ENCODE assay signal across 1 cellular context in the genomic region with DNA sequence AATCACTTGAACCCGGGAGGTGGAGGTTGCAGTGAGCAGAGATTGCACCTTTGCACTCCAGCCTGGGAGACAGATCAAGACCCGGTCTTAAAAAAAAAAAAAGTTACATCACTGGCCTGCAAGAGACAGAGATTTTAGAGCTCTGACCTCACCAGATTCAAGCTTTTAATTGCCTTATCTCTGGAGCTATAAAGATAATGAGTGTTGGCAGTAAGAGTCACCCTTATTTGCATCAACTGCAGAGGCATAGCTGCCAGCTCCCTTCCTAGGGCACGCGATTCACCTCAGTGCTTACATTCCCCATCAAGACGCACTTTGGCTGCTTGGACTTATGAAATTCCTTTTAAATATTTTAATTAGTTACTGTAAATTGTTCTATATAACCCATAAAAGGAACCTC.
TF ChIP-seq lines count a peak whose summit lies in the region.

No MANE protein-coding gene starts in this region.

TF ChIP-seq in HEK293, 187 proteins besides CTCF, POLR2A, EP300 and RAD21 (continued from another document and continues in another):
- TF ChIP-seq ZNF280D (tag by site-specific recombination; IDR thresholded peaks at IDR 0.05) (no peak), WT1 (tag by site-specific recombination; IDR thresholded peaks at IDR 0.05) (peak; percentile 78), ZNF596 (tag by site-specific recombination; IDR thresholded peaks at IDR 0.05) (no peak), ZFP37 (tag by site-specific recombination; IDR thresholded peaks at IDR 0.05) (no peak), ZNF548 (tag by site-specific recombination; IDR thresholded peaks at IDR 0.05) (no peak), ZNF529 (tag by site-specific recombination; IDR thresholded peaks at IDR 0.05; ENCODE audit: insufficient replicate concordance) (no peak), ZNF629 (tag by site-specific recombination; IDR thresholded peaks at IDR 0.05) (peak; percentile 98), ZNF621 (tag by site-specific recombination; IDR thresholded peaks at IDR 0.05) (no peak), ZNF660 (tag by site-specific recombination; IDR thresholded peaks at IDR 0.05) (peak; percentile 49; the same call in 1 of the 2 replicates), MEIS1 (CRISPR knock-in tag; IDR thresholded peaks at IDR 0.05; ENCODE audit: borderline replicate concordance) (no peak), ZNF175 (tag by site-specific recombination; IDR thresholded peaks at IDR 0.05) (no peak), OSR2 (tag by site-specific recombination; IDR thresholded peaks at IDR 0.05) (peak; percentile 85), ZNF624 (tag by site-specific recombination; IDR thresholded peaks at IDR 0.05) (no peak), KLF16 (tag by site-specific recombination; IDR thresholded peaks at IDR 0.05) (no peak), PATZ1 (tag by site-specific recombination; IDR thresholded peaks at IDR 0.05) (peak; percentile 23; the same call in 1 of the 2 replicates), HOXA7 (CRISPR knock-in tag; IDR thresholded peaks at IDR 0.05; ENCODE audit: borderline replicate concordance) (no peak), SALL2 (tag by site-specific recombination; IDR thresholded peaks at IDR 0.05; ENCODE audit: borderline replicate concordance) (no peak), ZXDB (tag by site-specific recombination; IDR thresholded peaks at IDR 0.05) (peak; percentile 86), YY1 (tag by site-specific recombination; IDR thresholded peaks at IDR 0.05) (no peak), ZNF664 (tag by site-specific recombination; IDR thresholded peaks at IDR 0.05) (no peak), ZNF658 (tag by site-specific recombination; IDR thresholded peaks at IDR 0.05) (no peak), ZNF792 (tag by site-specific recombination; IDR thresholded peaks at IDR 0.05) (no peak), ZNF211 (tag by site-specific recombination; IDR thresholded peaks at IDR 0.05; ENCODE audit: low read depth) (no peak), ZIC2 (tag by site-specific recombination; IDR thresholded peaks at IDR 0.05) (no peak), ZNF335 (tag by site-specific recombination; conservative IDR thresholded peaks at IDR 0.05) (peak; percentile 35; the same call in 1 of the 2 replicates), ZBTB17 (tag by site-specific recombination; IDR thresholded peaks at IDR 0.05) (peak; percentile 51; the same call in 1 of the 2 replicates), ZNF521 (tag by site-specific recombination; IDR thresholded peaks at IDR 0.05) (no peak), ZNF707 (tag by site-specific recombination; IDR thresholded peaks at IDR 0.05) (no peak), YY2 (tag by site-specific recombination; IDR thresholded peaks at IDR 0.05) (no peak), ZSCAN30 (tag by site-specific recombination; IDR thresholded peaks at IDR 0.05) (no peak), TRIM28 (IDR thresholded peaks at IDR 0.05; ENCODE audit: borderline replicate concordance, low read length) (no peak), FEZF1 (tag by site-specific recombination; IDR thresholded peaks at IDR 0.05) (peak; percentile 97), ZNF549 (tag by site-specific recombination; IDR thresholded peaks at IDR 0.05) (no peak), ZNF324 (tag by site-specific recombination; IDR thresholded peaks at IDR 0.05) (0 out of 2 replicates have a peak, but pooled peaks have one; percentile 75), ZNF157 (tag by site-specific recombination; IDR thresholded peaks at IDR 0.05) (no peak), MYNN (tag by site-specific recombination; IDR thresholded peaks at IDR 0.05; ENCODE audit: borderline replicate concordance) (peak; percentile 93), ZNF701 (tag by site-specific recombination; IDR thresholded peaks at IDR 0.05) (no peak), ZNF837 (tag by site-specific recombination; IDR thresholded peaks at IDR 0.05) (no peak), KLF7 (tag by site-specific recombination; IDR thresholded peaks at IDR 0.05; ENCODE audit: borderline replicate concordance) (no peak), ZSCAN16 (tag by site-specific recombination; IDR thresholded peaks at IDR 0.05) (no peak), ZNF202 (tag by site-specific recombination; IDR thresholded peaks at IDR 0.05; ENCODE audit: borderline replicate concordance) (no peak), ZNF174 (tag by site-specific recombination; IDR thresholded peaks at IDR 0.05) (no peak), GLI2 (tag by site-specific recombination; IDR thresholded peaks at IDR 0.05; ENCODE audit: borderline replicate concordance, low read depth) (no peak; the same call in 1 of the 2 replicates), ZNF121 (tag by site-specific recombination; IDR thresholded peaks at IDR 0.05) (no peak)
- TF ChIP-seq, protein P1, sequence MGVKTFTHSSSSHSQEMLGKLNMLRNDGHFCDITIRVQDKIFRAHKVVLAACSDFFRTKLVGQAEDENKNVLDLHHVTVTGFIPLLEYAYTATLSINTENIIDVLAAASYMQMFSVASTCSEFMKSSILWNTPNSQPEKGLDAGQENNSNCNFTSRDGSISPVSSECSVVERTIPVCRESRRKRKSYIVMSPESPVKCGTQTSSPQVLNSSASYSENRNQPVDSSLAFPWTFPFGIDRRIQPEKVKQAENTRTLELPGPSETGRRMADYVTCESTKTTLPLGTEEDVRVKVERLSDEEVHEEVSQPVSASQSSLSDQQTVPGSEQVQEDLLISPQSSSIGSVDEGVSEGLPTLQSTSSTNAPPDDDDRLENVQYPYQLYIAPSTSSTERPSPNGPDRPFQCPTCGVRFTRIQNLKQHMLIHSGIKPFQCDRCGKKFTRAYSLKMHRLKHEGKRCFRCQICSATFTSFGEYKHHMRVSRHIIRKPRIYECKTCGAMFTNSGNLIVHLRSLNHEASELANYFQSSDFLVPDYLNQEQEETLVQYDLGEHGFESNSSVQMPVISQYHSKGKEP (tag by site-specific recombination; IDR thresholded peaks at IDR 0.05): peak; percentile 82; the same call in 1 of the 2 replicates
- TF ChIP-seq, protein P2, sequence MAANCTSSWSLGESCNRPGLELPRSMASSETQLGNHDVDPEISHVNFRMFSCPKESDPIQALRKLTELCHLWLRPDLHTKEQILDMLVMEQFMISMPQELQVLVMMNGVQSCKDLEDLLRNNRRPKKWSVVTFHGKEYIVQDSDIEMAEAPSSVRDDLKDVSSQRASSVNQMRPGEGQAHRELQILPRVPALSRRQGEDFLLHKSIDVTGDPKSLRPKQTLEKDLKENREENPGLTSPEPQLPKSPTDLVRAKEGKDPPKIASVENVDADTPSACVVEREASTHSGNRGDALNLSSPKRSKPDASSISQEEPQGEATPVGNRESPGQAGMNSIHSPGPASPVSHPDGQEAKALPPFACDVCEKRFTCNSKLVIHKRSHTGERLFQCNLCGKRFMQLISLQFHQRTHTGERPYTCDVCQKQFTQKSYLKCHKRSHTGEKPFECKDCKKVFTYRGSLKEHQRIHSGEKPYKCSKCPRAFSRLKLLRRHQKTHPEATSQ (tag by site-specific recombination; IDR thresholded peaks at IDR 0.05): no peak
- TF ChIP-seq, protein P3, sequence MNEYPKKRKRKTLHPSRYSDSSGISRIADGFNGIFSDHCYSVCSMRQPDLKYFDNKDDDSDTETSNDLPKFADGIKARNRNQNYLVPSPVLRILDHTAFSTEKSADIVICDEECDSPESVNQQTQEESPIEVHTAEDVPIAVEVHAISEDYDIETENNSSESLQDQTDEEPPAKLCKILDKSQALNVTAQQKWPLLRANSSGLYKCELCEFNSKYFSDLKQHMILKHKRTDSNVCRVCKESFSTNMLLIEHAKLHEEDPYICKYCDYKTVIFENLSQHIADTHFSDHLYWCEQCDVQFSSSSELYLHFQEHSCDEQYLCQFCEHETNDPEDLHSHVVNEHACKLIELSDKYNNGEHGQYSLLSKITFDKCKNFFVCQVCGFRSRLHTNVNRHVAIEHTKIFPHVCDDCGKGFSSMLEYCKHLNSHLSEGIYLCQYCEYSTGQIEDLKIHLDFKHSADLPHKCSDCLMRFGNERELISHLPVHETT (tag by site-specific recombination; IDR thresholded peaks at IDR 0.05): peak; percentile 79; the same call in 1 of the 2 replicates
- TF ChIP-seq, protein P4, sequence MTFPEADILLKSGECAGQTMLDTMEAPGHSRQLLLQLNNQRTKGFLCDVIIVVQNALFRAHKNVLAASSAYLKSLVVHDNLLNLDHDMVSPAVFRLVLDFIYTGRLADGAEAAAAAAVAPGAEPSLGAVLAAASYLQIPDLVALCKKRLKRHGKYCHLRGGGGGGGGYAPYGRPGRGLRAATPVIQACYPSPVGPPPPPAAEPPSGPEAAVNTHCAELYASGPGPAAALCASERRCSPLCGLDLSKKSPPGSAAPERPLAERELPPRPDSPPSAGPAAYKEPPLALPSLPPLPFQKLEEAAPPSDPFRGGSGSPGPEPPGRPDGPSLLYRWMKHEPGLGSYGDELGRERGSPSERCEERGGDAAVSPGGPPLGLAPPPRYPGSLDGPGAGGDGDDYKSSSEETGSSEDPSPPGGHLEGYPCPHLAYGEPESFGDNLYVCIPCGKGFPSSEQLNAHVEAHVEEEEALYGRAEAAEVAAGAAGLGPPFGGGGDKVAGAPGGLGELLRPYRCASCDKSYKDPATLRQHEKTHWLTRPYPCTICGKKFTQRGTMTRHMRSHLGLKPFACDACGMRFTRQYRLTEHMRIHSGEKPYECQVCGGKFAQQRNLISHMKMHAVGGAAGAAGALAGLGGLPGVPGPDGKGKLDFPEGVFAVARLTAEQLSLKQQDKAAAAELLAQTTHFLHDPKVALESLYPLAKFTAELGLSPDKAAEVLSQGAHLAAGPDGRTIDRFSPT (tag by site-specific recombination; IDR thresholded peaks at IDR 0.05): peak; percentile 86
- TF ChIP-seq, protein P5, sequence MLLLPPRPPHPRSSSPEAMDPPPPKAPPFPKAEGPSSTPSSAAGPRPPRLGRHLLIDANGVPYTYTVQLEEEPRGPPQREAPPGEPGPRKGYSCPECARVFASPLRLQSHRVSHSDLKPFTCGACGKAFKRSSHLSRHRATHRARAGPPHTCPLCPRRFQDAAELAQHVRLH (tag by site-specific recombination; IDR thresholded peaks at IDR 0.05): peak; percentile 66; the same call in 1 of the 2 replicates
- TF ChIP-seq, protein P6, sequence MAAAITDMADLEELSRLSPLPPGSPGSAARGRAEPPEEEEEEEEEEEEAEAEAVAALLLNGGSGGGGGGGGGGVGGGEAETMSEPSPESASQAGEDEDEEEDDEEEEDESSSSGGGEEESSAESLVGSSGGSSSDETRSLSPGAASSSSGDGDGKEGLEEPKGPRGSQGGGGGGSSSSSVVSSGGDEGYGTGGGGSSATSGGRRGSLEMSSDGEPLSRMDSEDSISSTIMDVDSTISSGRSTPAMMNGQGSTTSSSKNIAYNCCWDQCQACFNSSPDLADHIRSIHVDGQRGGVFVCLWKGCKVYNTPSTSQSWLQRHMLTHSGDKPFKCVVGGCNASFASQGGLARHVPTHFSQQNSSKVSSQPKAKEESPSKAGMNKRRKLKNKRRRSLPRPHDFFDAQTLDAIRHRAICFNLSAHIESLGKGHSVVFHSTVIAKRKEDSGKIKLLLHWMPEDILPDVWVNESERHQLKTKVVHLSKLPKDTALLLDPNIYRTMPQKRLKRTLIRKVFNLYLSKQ (tag by site-specific recombination; IDR thresholded peaks at IDR 0.05; ENCODE audit: borderline replicate concordance): no peak
- TF ChIP-seq, protein P7, sequence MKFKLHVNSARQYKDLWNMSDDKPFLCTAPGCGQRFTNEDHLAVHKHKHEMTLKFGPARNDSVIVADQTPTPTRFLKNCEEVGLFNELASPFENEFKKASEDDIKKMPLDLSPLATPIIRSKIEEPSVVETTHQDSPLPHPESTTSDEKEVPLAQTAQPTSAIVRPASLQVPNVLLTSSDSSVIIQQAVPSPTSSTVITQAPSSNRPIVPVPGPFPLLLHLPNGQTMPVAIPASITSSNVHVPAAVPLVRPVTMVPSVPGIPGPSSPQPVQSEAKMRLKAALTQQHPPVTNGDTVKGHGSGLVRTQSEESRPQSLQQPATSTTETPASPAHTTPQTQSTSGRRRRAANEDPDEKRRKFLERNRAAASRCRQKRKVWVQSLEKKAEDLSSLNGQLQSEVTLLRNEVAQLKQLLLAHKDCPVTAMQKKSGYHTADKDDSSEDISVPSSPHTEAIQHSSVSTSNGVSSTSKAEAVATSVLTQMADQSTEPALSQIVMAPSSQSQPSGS (tag by site-specific recombination; IDR thresholded peaks at IDR 0.05; ENCODE audit: low read depth): peak; percentile 61
